8 cellular contexts compared by ENCODE assay signal in the genomic region with DNA sequence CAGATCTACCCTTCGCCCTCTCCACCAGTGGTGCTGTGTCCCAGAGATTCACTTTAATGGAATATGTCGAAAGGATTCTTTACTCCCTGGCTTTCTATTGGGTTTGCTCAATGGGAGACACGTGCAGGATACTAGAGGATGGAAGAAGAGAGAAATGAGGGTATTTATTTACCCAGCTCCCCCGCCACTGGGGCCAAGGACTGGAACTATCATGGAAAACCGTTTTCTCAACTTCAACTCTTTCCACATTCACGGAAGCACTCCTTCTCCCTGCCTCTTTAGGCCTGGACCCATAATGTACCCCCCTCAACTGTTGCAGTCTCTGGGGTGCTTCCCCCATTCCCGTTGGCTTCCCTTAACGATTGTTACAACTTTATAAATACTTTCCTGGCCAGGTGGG.
"Had no signal": no experiment of that assay in that cellular context is flagged by ENCODE, and none has a peak within 500 bp of the region (broad histone marks: within the 10 kb centered on the region; RNA-seq: fewer than 3 reads in every experiment).

No MANE protein-coding gene starts in this region.

- FAIRE-seq: G401.6, GM12878, GM12891, GM12892, GM18507, GM19239 had no signal

- H3K4me3 ChIP-seq: GM12878 had no signal

- ATAC-seq: GM12878 had no signal

- DNase-seq: GDM1, GF-D8 had no signal
